Comparison of ENCODE assay signal across 31 cellular contexts in the genomic region with DNA sequence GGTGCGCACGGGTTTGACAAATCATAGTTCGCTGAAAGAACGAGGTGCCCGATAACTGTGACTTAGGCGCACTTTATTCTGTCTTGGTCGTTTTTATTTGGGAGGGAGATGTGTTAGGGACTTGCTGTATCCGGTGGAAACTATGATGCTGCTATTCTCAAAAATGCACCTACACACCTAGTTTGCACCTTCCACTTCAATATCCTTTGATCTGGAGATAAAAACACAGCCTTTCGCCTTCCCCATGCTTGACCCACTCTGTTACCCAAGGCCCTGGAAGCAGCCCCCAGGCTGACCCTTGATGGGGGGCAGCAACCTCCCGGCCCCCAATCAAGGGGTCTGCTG. TPM values are rescaled to one million over a fixed set of nuclear protein-coding genes. Genes with fewer than 3 reads are reported as not detected.
DNase-seq lines count a peak whose midpoint lies in the region; ATAC-seq and TF ChIP-seq lines count a peak whose summit lies in the region.
"Had no signal": no experiment of that assay in that cellular context is flagged by ENCODE, and none has a peak within 500 bp of the region (broad histone marks: within the 10 kb centered on the region; RNA-seq: fewer than 3 reads in every experiment).

No MANE protein-coding gene starts in this region.

- H3K36me3 Mint-ChIP-seq in GM23338 (ENCODE audit: low read depth) (no peaks in the 10 kb centered on the region), endodermal cell (ENCODE audit: low read depth) (no peaks in the 10 kb centered on the region)
- H3K36me3 Mint-ChIP-seq in stimulated activated naive B cell treated with anti-CD40 and anti-IgM and Interleukin-4, amounts not matched to agents 10 μg/mL and 1 μg/mL and 100 μg/mL, for 72 hours = peaks cover 0 to 4% of the 10 kb centered on the region in 2 donors
- H3K36me3 Mint-ChIP-seq: activated naive CD4-positive, alpha-beta T cell treated with anti-CD3 and anti-CD28 coated beads, Interleukin-2, amount 10 ng/mL, durations not matched to agents 7 days and 5 days; CD4-positive, CD25-positive, alpha-beta regulatory T cell; naive B cell had no signal

- H3K36me3 ChIP-seq in GM23338 (ENCODE audit: insufficient read depth) = no peaks in the 10 kb centered on the region
- H3K36me3 ChIP-seq in endodermal cell (ENCODE audit: control insufficient read depth, insufficient read depth, low read length) = no peaks in the 10 kb centered on the region
- no peaks in the 10 kb centered on the region for H3K36me3 ChIP-seq in mesendoderm (ENCODE audit: control insufficient read depth, insufficient read depth, low read length)
- H3K36me3 ChIP-seq: heart right ventricle, uterus, WERI-Rb-1 had no signal

- H3K4ac ChIP-seq in mesendoderm (ENCODE audit: low read depth, low read length) = no peak overlapping the region

- H2BK120ac ChIP-seq in mesendoderm (ENCODE audit: low read depth, low read length) = no peak overlapping the region

- H3K27me3 ChIP-seq in GM23338 (ENCODE audit: insufficient read depth) (peaks cover 100% of the 10 kb centered on the region), endodermal cell (ENCODE audit: control insufficient read depth, insufficient read depth, low read length, poor library complexity, severe bottlenecking) (peaks cover 100% of the 10 kb centered on the region), mesendoderm (ENCODE audit: insufficient read depth, low read length, poor library complexity) (peaks cover 69% of the 10 kb centered on the region)

- no peaks in the 10 kb centered on the region for H3K9me2 ChIP-seq in GM23338 (ENCODE audit: insufficient read depth)

- H3K4me2 ChIP-seq in GM23338 (peak overlapping the region; percentile 77; the same call in 1 of the 2 replicates), mesendoderm (ENCODE audit: low read length) (no peak overlapping the region)

- peak overlapping the region; percentile 44 for H3K4me3 ChIP-seq in GM23338
- no peak overlapping the region for H3K4me3 ChIP-seq in endodermal cell (ENCODE audit: low read length)
- no peak overlapping the region for H3K4me3 ChIP-seq in mesendoderm (ENCODE audit: low read length)
- H3K4me3 ChIP-seq: GM12878, heart right ventricle, K562, uterus had no signal

- DNase-seq in GM23338 (ENCODE audit: low spot score) = no peak
- DNase-seq in endodermal cell = no peak
- DNase-seq in mesendoderm = peak; percentile 42
- no peak for DNase-seq in stimulated activated naive B cell treated with anti-CD40 and anti-IgM and Interleukin-4, amounts not matched to agents 10 μg/mL and 1 μg/mL and 100 μg/mL, for 72 hours
- DNase-seq in NCI-H510A (lab: John Stamatoyannopoulos, UW) = no peak
- no peak for DNase-seq in NCI-H1048 (lab: John Stamatoyannopoulos, UW)
- no peak for DNase-seq in GF-D8 (lab: John Stamatoyannopoulos, UW)
- DNase-seq: activated CD4-positive, alpha-beta T cell treated with anti-CD3 and anti-CD28 coated beads, Interleukin-2, amount 50 U/mL, for 1 hour; activated naive CD4-positive, alpha-beta T cell treated with anti-CD3 and anti-CD28 coated beads, Interleukin-2, amount 10 ng/mL, durations not matched to agents 7 days and 5 days; amygdala; CD4-positive, CD25-positive, alpha-beta regulatory T cell; effector memory CD4-positive, alpha-beta T cell; erythroblast; foreskin keratinocyte; heart right ventricle; naive B cell; NCI-H1105; NCI-H187 treated with DMSO at 0.1 percent for 48 hours; NCI-H526 treated with DMSO at 0.1 percent for 48 hours; nucleus accumbens; SHP77 treated with DMSO at 0.1 percent for 48 hours; small intestine; stimulated activated CD4-positive, alpha-beta T cell treated with anti-CD3 and anti-CD28 coated beads, Interleukin-2, amount 100 ng/mL, for 24 hours; substantia nigra; uterus had no signal

- H3K56ac ChIP-seq in mesendoderm (ENCODE audit: low read length) = no peak overlapping the region

- H3K27ac Mint-ChIP-seq in GM23338 = no peak overlapping the region
- H3K27ac Mint-ChIP-seq in endodermal cell = no peak overlapping the region
- H3K27ac Mint-ChIP-seq in stimulated activated naive B cell treated with anti-CD40 and anti-IgM and Interleukin-4, amounts not matched to agents 10 μg/mL and 1 μg/mL and 100 μg/mL, for 72 hours = peak overlapping the region; percentile 75
- H3K27ac Mint-ChIP-seq: activated naive CD4-positive, alpha-beta T cell treated with anti-CD3 and anti-CD28 coated beads, Interleukin-2, amount 10 ng/mL, durations not matched to agents 7 days and 5 days; CD4-positive, CD25-positive, alpha-beta regulatory T cell had no signal

- H2BK5ac ChIP-seq in mesendoderm (ENCODE audit: low read length) = no peak overlapping the region

- H3K4me3 Mint-ChIP-seq in GM23338 (peak overlapping the region; percentile 32; the same call in 1 of the 3 replicates), endodermal cell (peak overlapping the region; percentile 29)
- no peak overlapping the region for H3K4me3 Mint-ChIP-seq in stimulated activated naive B cell treated with anti-CD40 and anti-IgM and Interleukin-4, amounts not matched to agents 10 μg/mL and 1 μg/mL and 100 μg/mL, for 72 hours
- H3K4me3 Mint-ChIP-seq: activated naive CD4-positive, alpha-beta T cell treated with anti-CD3 and anti-CD28 coated beads, Interleukin-2, amount 10 ng/mL, durations not matched to agents 7 days and 5 days; CD4-positive, CD25-positive, alpha-beta regulatory T cell had no signal

- H3K79me1 ChIP-seq in mesendoderm (ENCODE audit: low read length) = no peaks in the 10 kb centered on the region

- H3K4me1 Mint-ChIP-seq in GM23338 (peaks cover 40% of the 10 kb centered on the region), endodermal cell (peaks cover 24% of the 10 kb centered on the region)
- H3K4me1 Mint-ChIP-seq in stimulated activated naive B cell treated with anti-CD40 and anti-IgM and Interleukin-4, amounts not matched to agents 10 μg/mL and 1 μg/mL and 100 μg/mL, for 72 hours = peaks cover 6 to 14% of the 10 kb centered on the region in 2 donors
- H3K4me1 Mint-ChIP-seq: activated naive CD4-positive, alpha-beta T cell treated with anti-CD3 and anti-CD28 coated beads, Interleukin-2, amount 10 ng/mL, durations not matched to agents 7 days and 5 days had no signal

- H3F3A ChIP-seq in GM23338 (replicated peaks; ENCODE audit: low read depth) = peaks cover 6% of the 10 kb centered on the region; the same call in 1 of the 2 replicates

- no peaks in the 10 kb centered on the region for H3K9me3 ChIP-seq in endodermal cell (ENCODE audit: control insufficient read depth, low read length)
- H3K9me3 ChIP-seq: heart right ventricle, uterus had no signal

- H3K4me1 ChIP-seq in GM23338 (ENCODE audit: insufficient read depth) = peaks cover 37% of the 10 kb centered on the region
- peaks cover 13% of the 10 kb centered on the region for H3K4me1 ChIP-seq in endodermal cell (ENCODE audit: control insufficient read depth, insufficient read depth, low read length)
- H3K4me1 ChIP-seq in mesendoderm (ENCODE audit: control insufficient read depth, low read depth, low read length) = peaks cover 14% of the 10 kb centered on the region
- H3K4me1 ChIP-seq: foreskin keratinocyte had no signal

- H3K27ac ChIP-seq in GM23338 (ENCODE audit: low read depth) (no peak overlapping the region), endodermal cell (ENCODE audit: low read depth, low read length) (no peak overlapping the region), mesendoderm (ENCODE audit: low read depth, low read length) (no peak overlapping the region)
- H3K27ac ChIP-seq: foreskin keratinocyte, heart right ventricle, uterus, WERI-Rb-1 had no signal

- H2BK15ac ChIP-seq in mesendoderm (replicated peaks; ENCODE audit: low read depth) = no peak overlapping the region

- ATAC-seq in GM23338 (no peak), GM18870 (IDR thresholded peaks at IDR 0.05; ENCODE audit: unreplicated experiment) (no peak)
- ATAC-seq in stimulated activated naive B cell treated with anti-CD40 and anti-IgM and Interleukin-4, amounts not matched to agents 10 μg/mL and 1 μg/mL and 100 μg/mL, for 72 hours (replicated peaks) = no peak
- ATAC-seq: foreskin keratinocyte, GM12878, heart right ventricle, K562, Panc1 had no signal

- TF ChIP-seq CTCF in GM23338 (conservative IDR thresholded peaks at IDR 0.05; ENCODE audit: low read depth in 2 of 2) = no peak
- no peak for TF ChIP-seq CTCF in endodermal cell (conservative IDR thresholded peaks at IDR 0.05)

- 10% methylated on average over 10 of the region's 10 CpGs; no CpG with 5 or more reads in 1 of the 2 experiments for WGBS in endodermal cell (ENCODE audit: insufficient coverage in 1 of 2, insufficient read length in 1 of 2), 2 experiments
- WGBS in mesendoderm (ENCODE audit: extremely low coverage, insufficient coverage, low lambda C conversion rate) = no CpG with 5 or more reads among the region's 10 CpGs

- no peak overlapping the region for H4K5ac ChIP-seq in mesendoderm (ENCODE audit: low read length)

- H3K18ac ChIP-seq in mesendoderm (ENCODE audit: low read length) = no peak overlapping the region

- H3K9me3 Mint-ChIP-seq in GM23338 = peaks cover 3% of the 10 kb centered on the region; the same call in 2 of the 3 replicates
- no peaks in the 10 kb centered on the region for H3K9me3 Mint-ChIP-seq in endodermal cell
- no peaks in the 10 kb centered on the region for H3K9me3 Mint-ChIP-seq in stimulated activated naive B cell treated with anti-CD40 and anti-IgM and Interleukin-4, amounts not matched to agents 10 μg/mL and 1 μg/mL and 100 μg/mL, for 72 hours
- H3K9me3 Mint-ChIP-seq: activated naive CD4-positive, alpha-beta T cell treated with anti-CD3 and anti-CD28 coated beads, Interleukin-2, amount 10 ng/mL, durations not matched to agents 7 days and 5 days; naive B cell had no signal

- H3K9ac ChIP-seq in endodermal cell (ENCODE audit: extremely low read depth, low read length, poor library complexity, severe bottlenecking) = no peak overlapping the region
- no peak overlapping the region for H3K9ac ChIP-seq in mesendoderm (ENCODE audit: low read length)

- no peak overlapping the region for H4K8ac ChIP-seq in mesendoderm (ENCODE audit: low read depth, low read length)

- H3K27me3 Mint-ChIP-seq in GM23338 (ENCODE audit: insufficient read depth, low read depth, poor library complexity) (peaks cover 99% of the 10 kb centered on the region), endodermal cell (ENCODE audit: insufficient read depth) (peaks cover 99% of the 10 kb centered on the region)
- H3K27me3 Mint-ChIP-seq in stimulated activated naive B cell treated with anti-CD40 and anti-IgM and Interleukin-4, amounts not matched to agents 10 μg/mL and 1 μg/mL and 100 μg/mL, for 72 hours = peaks cover 66 to 91% of the 10 kb centered on the region in 2 donors

- H3K79me2 ChIP-seq in GM23338 (replicated peaks; ENCODE audit: insufficient read depth) (no peaks in the 10 kb centered on the region), mesendoderm (ENCODE audit: control insufficient read depth, insufficient read depth, low read length) (no peaks in the 10 kb centered on the region)

- H3K23ac ChIP-seq in mesendoderm (ENCODE audit: low read length) = no peak overlapping the region

- H2AFZ ChIP-seq in GM23338 = no peak overlapping the region

- H4K20me1 ChIP-seq in GM23338 (replicated peaks; ENCODE audit: insufficient read depth) = peaks cover 17% of the 10 kb centered on the region

- H2AK5ac ChIP-seq in mesendoderm (ENCODE audit: low read length) = no peak overlapping the region

RNA-seq across cellular contexts. Expression of gene FOXF1, which starts 15.0 kb away (rescaled TPM):
- total RNA-seq in GM23338 (2014; rRNA removed; shearing (Covaris generic)) = 0.10 TPM in 1 of 2 replicates, not detected in the other
- polyA plus RNA-seq in GM23338 (2016; fragmentation: Nextera tagmentation; extraction: Ambion mirVana) = 0.15 TPM in 1 of 2 replicates, not detected in the other
- total RNA-seq in endodermal cell = not detected
- 0.11 TPM for polyA plus RNA-seq in endodermal cell (2013, experiment 1 of 2)
- polyA plus RNA-seq in endodermal cell (2013, experiment 2 of 2) = 0.08 TPM
- 0.07 TPM for polyA plus RNA-seq in mesendoderm (2013, experiment 1 of 2)
- 0.03 TPM for polyA plus RNA-seq in mesendoderm (2013, experiment 2 of 2)
- total RNA-seq: CD4-positive, CD25-positive, alpha-beta regulatory T cell; foreskin keratinocyte; GM12878; HT-29 had no signal
- polyA plus RNA-seq: CD4-positive, CD25-positive, alpha-beta regulatory T cell; foreskin keratinocyte; K562 had no signal

RNA-seq across cellular contexts. Expression of gene MTHFSD, which starts 59.7 kb away (rescaled TPM):
- total RNA-seq in GM23338 (2014; rRNA removed; shearing (Covaris generic)) = 8.1 and 12.6 TPM in 2 replicates
- polyA plus RNA-seq in GM23338 (2016; fragmentation: Nextera tagmentation; extraction: Ambion mirVana) = 7.2 and 9.7 TPM in 2 replicates
- total RNA-seq in endodermal cell = 10 to 100 TPM; 15.0 to 25.8 TPM
- 24.2 TPM for polyA plus RNA-seq in endodermal cell (2013, experiment 1 of 2)
- 22.7 TPM for polyA plus RNA-seq in endodermal cell (2013, experiment 2 of 2)
- 5.5 TPM for polyA plus RNA-seq in mesendoderm (2013, experiment 1 of 2)
- polyA plus RNA-seq in mesendoderm (2013, experiment 2 of 2) = 6.0 TPM

Comparison
In these comparisons a context has a peak if more than half of its experiments do, and no peak if none do; other contexts are left out.
1. H3K4me3 Mint-ChIP-seq: peak in GM23338 (single experiment) and endodermal cell (single experiment); none in stimulated activated naive B cell treated with anti-CD40 and anti-IgM and Interleukin-4, amounts not matched to agents 10 μg/mL and 1 μg/mL and 100 μg/mL, for 72 hours (0 of 2).